Comparison of ENCODE assay signal across 6 cellular contexts in genomic region chr10:7327885-7328284, GRCh38.
"Had no signal": no experiment of that assay in that cellular context is flagged by ENCODE, and none has a peak within 500 bp of the region (broad histone marks: within the 10 kb centered on the region; RNA-seq: fewer than 3 reads in every experiment).

No MANE protein-coding gene starts in this region.

- FAIRE-seq: G401.6, GM12891, GM12892, GM19239 had no signal

- DNase-seq: GDM1, GF-D8 had no signal
